ENCODE assay signal across 12 cellular contexts in the genomic region with DNA sequence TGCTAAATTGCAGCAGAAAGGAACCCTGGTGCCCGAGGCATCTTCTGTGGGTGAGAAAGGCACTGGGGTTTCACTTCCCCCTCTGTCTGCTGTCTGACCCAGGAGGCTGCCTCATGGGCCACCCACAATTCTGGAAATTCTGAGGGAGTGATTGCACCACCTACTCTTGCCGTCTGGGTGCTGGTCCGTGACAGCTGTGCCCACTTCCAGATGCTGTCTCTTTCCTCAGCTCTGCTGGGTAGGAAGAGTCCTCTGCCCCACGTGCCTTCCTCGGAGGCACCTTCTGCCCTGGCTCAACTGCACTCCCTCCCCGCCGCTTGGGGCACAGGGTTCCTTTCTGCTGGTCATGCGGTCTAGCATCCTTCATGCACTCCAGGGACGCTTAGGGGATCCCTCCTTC.
A peak's percentile ranks its signal among the peaks of the same experiment; 100 is the strongest.
DNase-seq lines count a peak whose midpoint lies in the region; ATAC-seq and TF ChIP-seq lines count a peak whose summit lies in the region.
"Had no signal": no experiment of that assay in that cellular context is flagged by ENCODE, and none has a peak within 500 bp of the region (broad histone marks: within the 10 kb centered on the region; RNA-seq: fewer than 3 reads in every experiment).

No MANE protein-coding gene starts in this region.

- H2BK120ac ChIP-seq in IMR-90 (ENCODE audit: low read depth, low read length): no peak overlapping the region

- dilution Hi-C loops in IMR-90 (cut with HindIII; ENCODE audit: low sequenced_read_pairs, unreplicated experiment): no loop called here

- in situ Hi-C loops in IMR-90 (cut with MboI; ENCODE audit: low sequenced_read_pairs): no loop called here

- H2BK20ac ChIP-seq in IMR-90 (ENCODE audit: low read depth, low read length): no peak overlapping the region

- no peak overlapping the region for H4K5ac ChIP-seq in IMR-90 (ENCODE audit: low read depth, low read length)

- peaks cover 6% of the 10 kb centered on the region for H3K4me1 Mint-ChIP-seq in T-helper 17 cell
- no peaks in the 10 kb centered on the region for H3K4me1 Mint-ChIP-seq in stimulated activated effector memory CD8-positive, alpha-beta T cell treated with anti-CD3 and anti-CD28 coated beads, Interleukin-12 subunit alpha, Interleukin-12 subunit beta, amount 100 ng/mL, for 72 hours

- H2AFZ ChIP-seq in IMR-90 (replicated peaks; ENCODE audit: low read length, poor library complexity): no peak overlapping the region

- TF ChIP-seq CTCF in IMR-90 (conservative IDR thresholded peaks at IDR 0.05; ENCODE audit: low read depth, low read length) (no peak), thoracic aorta (IDR thresholded peaks at IDR 0.05) (no peak)

- peaks cover 19% of the 10 kb centered on the region for H3K9me1 ChIP-seq in IMR-90 (ENCODE audit: insufficient read depth, low read length)

- H2AK5ac ChIP-seq in IMR-90 (ENCODE audit: low read depth, low read length): no peak overlapping the region

- no peak for ATAC-seq in IMR-90 (ENCODE audit: low read depth)
- ATAC-seq in T-helper 17 cell: peak; percentile 39
- ATAC-seq in right cardiac atrium: peak; percentile 30 to 38
- ATAC-seq in thoracic aorta (ENCODE audit: insufficient number of reproducible peaks, low FRiP score, low read depth): no peak
- no peak for ATAC-seq in stimulated activated effector memory CD8-positive, alpha-beta T cell treated with anti-CD3 and anti-CD28 coated beads, Interleukin-12 subunit alpha, Interleukin-12 subunit beta, amount 100 ng/mL, for 72 hours
- ATAC-seq: SK-N-SH treated with all-trans-retinoic acid at 6 μM for 48 hours had no signal

- no peak overlapping the region for H3K18ac ChIP-seq in IMR-90 (ENCODE audit: low read depth, low read length)

- BruUV-seq in IMR-90 (replicated peaks; lab: Mats Ljungman, UMichigan): no TSS peak

- H2AK9ac ChIP-seq in IMR-90 (replicated peaks; ENCODE audit: low read depth, low read length, poor library complexity): peak overlapping the region; percentile 48

- peaks cover 38% of the 10 kb centered on the region for H3K27me3 Mint-ChIP-seq in T-helper 17 cell

- H2BK5ac ChIP-seq in IMR-90 (ENCODE audit: low read depth, low read length, poor library complexity, severe bottlenecking): no peak overlapping the region

- H3K36me3 ChIP-seq in IMR-90 (ENCODE audit: control insufficient read depth, insufficient read depth, low read length): peaks cover 51% of the 10 kb centered on the region
- H3K36me3 ChIP-seq in thoracic aorta: peaks cover 82% of the 10 kb centered on the region

- no peak overlapping the region for H3K4me2 ChIP-seq in IMR-90 (ENCODE audit: low read depth, low read length)

- POLR2A ChIA-PET in IMR-90 (lab: Charles Lee; ENCODE audit: unreplicated experiment): no interaction called here

- intact Hi-C loops in IMR-90 (cut with micrococcal nuclease): no loop called here
- intact Hi-C loops in right cardiac atrium (cut with DNase I): no loop called here

- no peaks in the 10 kb centered on the region for H3K27me3 ChIP-seq in IMR-90 (ENCODE audit: control insufficient read depth, insufficient read depth, low read length)
- H3K27me3 ChIP-seq in right cardiac atrium (ENCODE audit: control insufficient read depth, insufficient read depth): no peaks in the 10 kb centered on the region
- H3K27me3 ChIP-seq in thoracic aorta (replicated peaks; ENCODE audit: insufficient read depth): no peaks in the 10 kb centered on the region
- H3K27me3 ChIP-seq: breast epithelium had no signal

- H3K9me3 ChIP-seq in IMR-90 (ENCODE audit: control insufficient read depth, insufficient read depth, low read length): no peaks in the 10 kb centered on the region
- H3K9me3 ChIP-seq in T-helper 17 cell (ENCODE audit: control insufficient read depth, low read length, poor library complexity, severe bottlenecking): no peaks in the 10 kb centered on the region
- H3K9me3 ChIP-seq in right cardiac atrium (ENCODE audit: control insufficient read depth, low read length): no peaks in the 10 kb centered on the region
- no peaks in the 10 kb centered on the region for H3K9me3 ChIP-seq in thoracic aorta
- H3K9me3 ChIP-seq: breast epithelium had no signal

- 82% methylated on average over 3 of the region's 9 CpGs; no CpG with 5 or more reads in 1 of the 2 experiments for whole genome bisulfite sequencing in IMR-90 (ENCODE audit: extremely low coverage in 2 of 2, insufficient read length in 1 of 2), 2 experiments
- WGBS in right cardiac atrium: 78% methylated on average over 9 of the region's 9 CpGs

- no peaks in the 10 kb centered on the region for H3K36me3 Mint-ChIP-seq in T-helper 17 cell (ENCODE audit: low read depth)
- no peaks in the 10 kb centered on the region for H3K36me3 Mint-ChIP-seq in stimulated activated effector memory CD8-positive, alpha-beta T cell treated with anti-CD3 and anti-CD28 coated beads, Interleukin-12 subunit alpha, Interleukin-12 subunit beta, amount 100 ng/mL, for 72 hours

- H4K8ac ChIP-seq in IMR-90 (ENCODE audit: low read depth in 2 of 2, low read length in 2 of 2): no peak overlapping the region

- no peak overlapping the region for H3K14ac ChIP-seq in IMR-90 (replicated peaks; ENCODE audit: low read depth, low read length)

- CTCF ChIA-PET in IMR-90 (lab: Yijun Ruan, JAX): no interaction called here

- peak overlapping the region; percentile 24 for H3K27ac Mint-ChIP-seq in T-helper 17 cell
- H3K27ac Mint-ChIP-seq in stimulated activated effector memory CD8-positive, alpha-beta T cell treated with anti-CD3 and anti-CD28 coated beads, Interleukin-12 subunit alpha, Interleukin-12 subunit beta, amount 100 ng/mL, for 72 hours: no peak overlapping the region

- TF ChIP-seq RAD21 in IMR-90 (IDR thresholded peaks at IDR 0.05; ENCODE audit: low read length): no peak

- H4K20me1 ChIP-seq in IMR-90 (ENCODE audit: insufficient read depth, low read length): no peaks in the 10 kb centered on the region; the same call in 1 of the 2 replicates

- TF ChIP-seq POLR2A in IMR-90 (IDR thresholded peaks at IDR 0.05; ENCODE audit: low read depth, low read length): no peak

- H3K27ac ChIP-seq in IMR-90 (ENCODE audit: insufficient read depth, low read length) (no peak overlapping the region), right cardiac atrium (ENCODE audit: low read length) (no peak overlapping the region), thoracic aorta (peak overlapping the region; percentile 45 to 78)

- no peak overlapping the region for H3K56ac ChIP-seq in IMR-90 (ENCODE audit: extremely low read depth, insufficient read depth, low read length)

- no peak overlapping the region for H3K4me3 ChIP-seq in IMR-90 (ENCODE audit: insufficient read depth, low read depth, low read length)
- no peak overlapping the region for H3K4me3 ChIP-seq in right cardiac atrium (ENCODE audit: low read length)
- H3K4me3 ChIP-seq in thoracic aorta: no peak overlapping the region
- H3K4me3 ChIP-seq: breast epithelium had no signal

- peaks cover 10% of the 10 kb centered on the region for H3K4me1 ChIP-seq in IMR-90 (ENCODE audit: control insufficient read depth, insufficient read depth, low read length)
- no peaks in the 10 kb centered on the region for H3K4me1 ChIP-seq in right cardiac atrium (ENCODE audit: control insufficient read depth, insufficient read depth, low read length)
- peaks cover 48 to 87% of the 10 kb centered on the region in 2 donors for H3K4me1 ChIP-seq in thoracic aorta (ENCODE audit: control insufficient read depth in 1 of 2, low read depth in 2 of 2)
- H3K4me1 ChIP-seq: breast epithelium had no signal

- DNase-seq in IMR-90 (no peak), T-helper 17 cell (no peak), right cardiac atrium (no peak), thoracic aorta (ENCODE audit: low spot score) (no peak), NCI-H146 (lab: John Stamatoyannopoulos, UW) (no peak)
- no peak for DNase-seq in stimulated activated CD4-positive, alpha-beta T cell treated with anti-CD3 and anti-CD28 coated beads, Interleukin-4, amount 100 ng/mL, for 24 hours
- DNase-seq in stimulated activated effector memory CD8-positive, alpha-beta T cell treated with anti-CD3 and anti-CD28 coated beads, Interleukin-12 subunit alpha, Interleukin-12 subunit beta, amount 100 ng/mL, for 72 hours (ENCODE audit: low spot score in 2 of 2): no peak
- DNase-seq: activated CD4-positive, alpha-beta T cell treated with anti-CD3 and anti-CD28 coated beads for 48 hours; activated effector memory CD4-positive, alpha-beta T cell treated with Interleukin-2 at 50 U/mL for 16 hours; NCI-H510A had no signal

- no peak overlapping the region for H3K4me3 Mint-ChIP-seq in T-helper 17 cell
- no peak overlapping the region for H3K4me3 Mint-ChIP-seq in stimulated activated effector memory CD8-positive, alpha-beta T cell treated with anti-CD3 and anti-CD28 coated beads, Interleukin-12 subunit alpha, Interleukin-12 subunit beta, amount 100 ng/mL, for 72 hours

- no peak overlapping the region for H3K9ac ChIP-seq in IMR-90 (ENCODE audit: low read depth, low read length)

- H4K91ac ChIP-seq in IMR-90 (ENCODE audit: insufficient read depth, low read depth, low read length): no peak overlapping the region

- no peak overlapping the region for H2BK15ac ChIP-seq in IMR-90 (ENCODE audit: low read depth, low read length)

- H3K79me1 ChIP-seq in IMR-90 (ENCODE audit: low read depth in 1 of 2, low read length in 2 of 2): peaks cover 0 to 5% of the 10 kb centered on the region in 2 experiments; a peak in 1 of 4 replicates

- H3K9me3 Mint-ChIP-seq in stimulated activated effector memory CD8-positive, alpha-beta T cell treated with anti-CD3 and anti-CD28 coated beads, Interleukin-12 subunit alpha, Interleukin-12 subunit beta, amount 100 ng/mL, for 72 hours: no peaks in the 10 kb centered on the region

- no peak overlapping the region for H3K23ac ChIP-seq in IMR-90 (ENCODE audit: low read depth, low read length)

- no peak overlapping the region for H3K4ac ChIP-seq in IMR-90 (ENCODE audit: low read depth, low read length)

TF ChIP-seq in IMR-90, 13 proteins besides CTCF, POLR2A, EP300 and RAD21 (continues in another document):
- TF ChIP-seq RFX5 (IDR thresholded peaks at IDR 0.05; ENCODE audit: low read depth, low read length) (no peak), FOS (IDR thresholded peaks at IDR 0.05; ENCODE audit: low read depth, low read length) (no peak), SMC3 (IDR thresholded peaks at IDR 0.05; ENCODE audit: low read depth, low read length) (no peak), NFE2L2 (IDR thresholded peaks at IDR 0.05; ENCODE audit: low read depth, low read length) (no peak), CEBPB (IDR thresholded peaks at IDR 0.05; ENCODE audit: low read depth, low read length) (no peak)
- TF ChIP-seq, protein P1, sequence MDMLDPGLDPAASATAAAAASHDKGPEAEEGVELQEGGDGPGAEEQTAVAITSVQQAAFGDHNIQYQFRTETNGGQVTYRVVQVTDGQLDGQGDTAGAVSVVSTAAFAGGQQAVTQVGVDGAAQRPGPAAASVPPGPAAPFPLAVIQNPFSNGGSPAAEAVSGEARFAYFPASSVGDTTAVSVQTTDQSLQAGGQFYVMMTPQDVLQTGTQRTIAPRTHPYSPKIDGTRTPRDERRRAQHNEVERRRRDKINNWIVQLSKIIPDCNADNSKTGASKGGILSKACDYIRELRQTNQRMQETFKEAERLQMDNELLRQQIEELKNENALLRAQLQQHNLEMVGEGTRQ (IDR thresholded peaks at IDR 0.05; ENCODE audit: low read depth, low read length): no peak

Comparison
In these comparisons a context has a peak if more than half of its experiments do, and no peak if none do; other contexts are left out.
1. ATAC-seq: peak in T-helper 17 cell (single experiment) and right cardiac atrium (2 of 2); none in IMR-90 (single experiment), thoracic aorta (single experiment) and stimulated activated effector memory CD8-positive, alpha-beta T cell treated with anti-CD3 and anti-CD28 coated beads, Interleukin-12 subunit alpha, Interleukin-12 subunit beta, amount 100 ng/mL, for 72 hours (single experiment).
2. H3K27ac ChIP-seq: peak in thoracic aorta (2 of 2); none in IMR-90 (single experiment) and right cardiac atrium (single experiment).